Comparison of ENCODE assay signal across 2 cellular contexts in the genomic region with DNA sequence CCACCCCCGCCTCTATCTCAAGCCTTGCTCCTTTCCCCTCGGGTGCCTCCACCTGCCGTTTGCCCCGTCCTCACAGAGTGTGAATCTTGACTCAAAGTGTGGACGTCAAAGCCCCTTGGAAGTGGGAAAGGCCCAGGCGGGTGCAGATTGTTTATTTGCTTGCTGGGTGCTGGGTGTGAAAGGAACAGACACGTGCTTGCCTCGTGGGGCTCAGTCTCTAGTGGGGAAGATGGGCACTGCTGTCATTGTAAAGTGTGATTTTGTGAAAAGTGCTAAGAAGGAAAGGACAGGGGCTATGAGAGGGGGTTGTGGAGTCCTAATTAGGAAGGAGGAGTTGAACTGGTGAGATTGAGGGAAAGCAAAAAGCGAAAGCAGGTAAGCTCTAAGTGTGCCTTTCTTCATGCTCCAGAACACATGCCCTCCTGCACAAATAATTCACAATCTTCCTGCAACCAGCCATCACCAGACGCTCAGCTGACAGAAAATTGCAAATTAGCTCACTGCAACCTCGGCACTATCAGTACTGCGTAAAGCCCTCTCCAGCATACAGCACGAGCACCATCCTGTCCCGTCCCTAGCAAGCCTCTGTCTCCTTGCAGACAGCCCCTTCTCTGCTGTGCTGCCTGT.
TF ChIP-seq lines count a peak whose summit lies in the region.

No MANE protein-coding gene starts in this region.

TF ChIP-seq in IMR-90, 13 proteins besides CTCF, POLR2A, EP300 and RAD21:
- no peak for TF ChIP-seq RCOR1 (IDR thresholded peaks at IDR 0.05; ENCODE audit: insufficient replicate concordance, low read length)
- TF ChIP-seq BHLHE40 (IDR thresholded peaks at IDR 0.05; ENCODE audit: low read depth, low read length), result no peak
- no peak for TF ChIP-seq NFE2L2 (IDR thresholded peaks at IDR 0.05; ENCODE audit: low read depth, low read length)

TF ChIP-seq in K562, 482 proteins besides CTCF, POLR2A, EP300 and RAD21 (continues in another document):
- TF ChIP-seq ZNF124 (CRISPR knock-in tag; IDR thresholded peaks at IDR 0.05) (no peak), ZNF140 (CRISPR knock-in tag; IDR thresholded peaks at IDR 0.05) (no peak), SMAD4 (CRISPR knock-in tag; conservative IDR thresholded peaks at IDR 0.05) (no peak), RBM34 (IDR thresholded peaks at IDR 0.05; ENCODE audit: borderline replicate concordance, insufficient read depth, low read length) (no peak), TAF1 (IDR thresholded peaks at IDR 0.05; ENCODE audit: control insufficient read depth, extremely low read depth, insufficient read depth, low read length, severe bottlenecking) (no peak), ZNF282 (CRISPR knock-in tag; IDR thresholded peaks at IDR 0.05) (no peak), ZNF23 (CRISPR knock-in tag; IDR thresholded peaks at IDR 0.05) (no peak), RAD51 (IDR thresholded peaks at IDR 0.05; ENCODE audit: borderline replicate concordance, low read depth) (no peak), SMC3 (conservative IDR thresholded peaks at IDR 0.05; ENCODE audit: insufficient read depth, low read depth, low read length) (no peak), L3MBTL2 (IDR thresholded peaks at IDR 0.05) (peak; percentile 86), XRCC3 (IDR thresholded peaks at IDR 0.05) (no peak), CBX5 (IDR thresholded peaks at IDR 0.05; ENCODE audit: borderline replicate concordance, low read depth) (no peak), LARP7 (IDR thresholded peaks at IDR 0.05) (no peak), ZBTB7A (IDR thresholded peaks at IDR 0.05; ENCODE audit: borderline replicate concordance, control insufficient read depth, low read depth, low read length) (no peak)
- TF ChIP-seq, protein P1, sequence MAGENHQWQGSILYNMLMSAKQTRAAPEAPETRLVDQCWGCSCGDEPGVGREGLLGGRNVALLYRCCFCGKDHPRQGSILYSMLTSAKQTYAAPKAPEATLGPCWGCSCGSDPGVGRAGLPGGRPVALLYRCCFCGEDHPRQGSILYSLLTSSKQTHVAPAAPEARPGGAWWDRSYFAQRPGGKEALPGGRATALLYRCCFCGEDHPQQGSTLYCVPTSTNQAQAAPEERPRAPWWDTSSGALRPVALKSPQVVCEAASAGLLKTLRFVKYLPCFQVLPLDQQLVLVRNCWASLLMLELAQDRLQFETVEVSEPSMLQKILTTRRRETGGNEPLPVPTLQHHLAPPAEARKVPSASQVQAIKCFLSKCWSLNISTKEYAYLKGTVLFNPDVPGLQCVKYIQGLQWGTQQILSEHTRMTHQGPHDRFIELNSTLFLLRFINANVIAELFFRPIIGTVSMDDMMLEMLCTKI (IDR thresholded peaks at IDR 0.05; ENCODE audit: partially characterized antibody), result no peak
- TF ChIP-seq, protein P2, sequence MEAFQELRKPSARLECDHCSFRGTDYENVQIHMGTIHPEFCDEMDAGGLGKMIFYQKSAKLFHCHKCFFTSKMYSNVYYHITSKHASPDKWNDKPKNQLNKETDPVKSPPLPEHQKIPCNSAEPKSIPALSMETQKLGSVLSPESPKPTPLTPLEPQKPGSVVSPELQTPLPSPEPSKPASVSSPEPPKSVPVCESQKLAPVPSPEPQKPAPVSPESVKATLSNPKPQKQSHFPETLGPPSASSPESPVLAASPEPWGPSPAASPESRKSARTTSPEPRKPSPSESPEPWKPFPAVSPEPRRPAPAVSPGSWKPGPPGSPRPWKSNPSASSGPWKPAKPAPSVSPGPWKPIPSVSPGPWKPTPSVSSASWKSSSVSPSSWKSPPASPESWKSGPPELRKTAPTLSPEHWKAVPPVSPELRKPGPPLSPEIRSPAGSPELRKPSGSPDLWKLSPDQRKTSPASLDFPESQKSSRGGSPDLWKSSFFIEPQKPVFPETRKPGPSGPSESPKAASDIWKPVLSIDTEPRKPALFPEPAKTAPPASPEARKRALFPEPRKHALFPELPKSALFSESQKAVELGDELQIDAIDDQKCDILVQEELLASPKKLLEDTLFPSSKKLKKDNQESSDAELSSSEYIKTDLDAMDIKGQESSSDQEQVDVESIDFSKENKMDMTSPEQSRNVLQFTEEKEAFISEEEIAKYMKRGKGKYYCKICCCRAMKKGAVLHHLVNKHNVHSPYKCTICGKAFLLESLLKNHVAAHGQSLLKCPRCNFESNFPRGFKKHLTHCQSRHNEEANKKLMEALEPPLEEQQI (IDR thresholded peaks at IDR 0.05), result no peak
- TF ChIP-seq, protein P3, sequence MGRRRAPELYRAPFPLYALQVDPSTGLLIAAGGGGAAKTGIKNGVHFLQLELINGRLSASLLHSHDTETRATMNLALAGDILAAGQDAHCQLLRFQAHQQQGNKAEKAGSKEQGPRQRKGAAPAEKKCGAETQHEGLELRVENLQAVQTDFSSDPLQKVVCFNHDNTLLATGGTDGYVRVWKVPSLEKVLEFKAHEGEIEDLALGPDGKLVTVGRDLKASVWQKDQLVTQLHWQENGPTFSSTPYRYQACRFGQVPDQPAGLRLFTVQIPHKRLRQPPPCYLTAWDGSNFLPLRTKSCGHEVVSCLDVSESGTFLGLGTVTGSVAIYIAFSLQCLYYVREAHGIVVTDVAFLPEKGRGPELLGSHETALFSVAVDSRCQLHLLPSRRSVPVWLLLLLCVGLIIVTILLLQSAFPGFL (CRISPR knock-in tag; IDR thresholded peaks at IDR 0.05), result no peak
- TF ChIP-seq, protein P4, sequence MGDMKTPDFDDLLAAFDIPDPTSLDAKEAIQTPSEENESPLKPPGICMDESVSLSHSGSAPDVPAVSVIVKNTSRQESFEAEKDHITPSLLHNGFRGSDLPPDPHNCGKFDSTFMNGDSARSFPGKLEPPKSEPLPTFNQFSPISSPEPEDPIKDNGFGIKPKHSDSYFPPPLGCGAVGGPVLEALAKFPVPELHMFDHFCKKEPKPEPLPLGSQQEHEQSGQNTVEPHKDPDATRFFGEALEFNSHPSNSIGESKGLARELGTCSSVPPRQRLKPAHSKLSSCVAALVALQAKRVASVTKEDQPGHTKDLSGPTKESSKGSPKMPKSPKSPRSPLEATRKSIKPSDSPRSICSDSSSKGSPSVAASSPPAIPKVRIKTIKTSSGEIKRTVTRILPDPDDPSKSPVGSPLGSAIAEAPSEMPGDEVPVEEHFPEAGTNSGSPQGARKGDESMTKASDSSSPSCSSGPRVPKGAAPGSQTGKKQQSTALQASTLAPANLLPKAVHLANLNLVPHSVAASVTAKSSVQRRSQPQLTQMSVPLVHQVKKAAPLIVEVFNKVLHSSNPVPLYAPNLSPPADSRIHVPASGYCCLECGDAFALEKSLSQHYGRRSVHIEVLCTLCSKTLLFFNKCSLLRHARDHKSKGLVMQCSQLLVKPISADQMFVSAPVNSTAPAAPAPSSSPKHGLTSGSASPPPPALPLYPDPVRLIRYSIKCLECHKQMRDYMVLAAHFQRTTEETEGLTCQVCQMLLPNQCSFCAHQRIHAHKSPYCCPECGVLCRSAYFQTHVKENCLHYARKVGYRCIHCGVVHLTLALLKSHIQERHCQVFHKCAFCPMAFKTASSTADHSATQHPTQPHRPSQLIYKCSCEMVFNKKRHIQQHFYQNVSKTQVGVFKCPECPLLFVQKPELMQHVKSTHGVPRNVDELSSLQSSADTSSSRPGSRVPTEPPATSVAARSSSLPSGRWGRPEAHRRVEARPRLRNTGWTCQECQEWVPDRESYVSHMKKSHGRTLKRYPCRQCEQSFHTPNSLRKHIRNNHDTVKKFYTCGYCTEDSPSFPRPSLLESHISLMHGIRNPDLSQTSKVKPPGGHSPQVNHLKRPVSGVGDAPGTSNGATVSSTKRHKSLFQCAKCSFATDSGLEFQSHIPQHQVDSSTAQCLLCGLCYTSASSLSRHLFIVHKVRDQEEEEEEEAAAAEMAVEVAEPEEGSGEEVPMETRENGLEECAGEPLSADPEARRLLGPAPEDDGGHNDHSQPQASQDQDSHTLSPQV (IDR thresholded peaks at IDR 0.05), result no peak
- TF ChIP-seq, protein P5, sequence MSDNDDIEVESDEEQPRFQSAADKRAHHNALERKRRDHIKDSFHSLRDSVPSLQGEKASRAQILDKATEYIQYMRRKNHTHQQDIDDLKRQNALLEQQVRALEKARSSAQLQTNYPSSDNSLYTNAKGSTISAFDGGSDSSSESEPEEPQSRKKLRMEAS (CRISPR knock-in tag; IDR thresholded peaks at IDR 0.05), result peak; percentile 94
- TF ChIP-seq, protein P6, sequence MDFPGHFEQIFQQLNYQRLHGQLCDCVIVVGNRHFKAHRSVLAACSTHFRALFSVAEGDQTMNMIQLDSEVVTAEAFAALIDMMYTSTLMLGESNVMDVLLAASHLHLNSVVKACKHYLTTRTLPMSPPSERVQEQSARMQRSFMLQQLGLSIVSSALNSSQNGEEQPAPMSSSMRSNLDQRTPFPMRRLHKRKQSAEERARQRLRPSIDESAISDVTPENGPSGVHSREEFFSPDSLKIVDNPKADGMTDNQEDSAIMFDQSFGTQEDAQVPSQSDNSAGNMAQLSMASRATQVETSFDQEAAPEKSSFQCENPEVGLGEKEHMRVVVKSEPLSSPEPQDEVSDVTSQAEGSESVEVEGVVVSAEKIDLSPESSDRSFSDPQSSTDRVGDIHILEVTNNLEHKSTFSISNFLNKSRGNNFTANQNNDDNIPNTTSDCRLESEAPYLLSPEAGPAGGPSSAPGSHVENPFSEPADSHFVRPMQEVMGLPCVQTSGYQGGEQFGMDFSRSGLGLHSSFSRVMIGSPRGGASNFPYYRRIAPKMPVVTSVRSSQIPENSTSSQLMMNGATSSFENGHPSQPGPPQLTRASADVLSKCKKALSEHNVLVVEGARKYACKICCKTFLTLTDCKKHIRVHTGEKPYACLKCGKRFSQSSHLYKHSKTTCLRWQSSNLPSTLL (IDR thresholded peaks at IDR 0.05), result no peak
- TF ChIP-seq, protein P7, sequence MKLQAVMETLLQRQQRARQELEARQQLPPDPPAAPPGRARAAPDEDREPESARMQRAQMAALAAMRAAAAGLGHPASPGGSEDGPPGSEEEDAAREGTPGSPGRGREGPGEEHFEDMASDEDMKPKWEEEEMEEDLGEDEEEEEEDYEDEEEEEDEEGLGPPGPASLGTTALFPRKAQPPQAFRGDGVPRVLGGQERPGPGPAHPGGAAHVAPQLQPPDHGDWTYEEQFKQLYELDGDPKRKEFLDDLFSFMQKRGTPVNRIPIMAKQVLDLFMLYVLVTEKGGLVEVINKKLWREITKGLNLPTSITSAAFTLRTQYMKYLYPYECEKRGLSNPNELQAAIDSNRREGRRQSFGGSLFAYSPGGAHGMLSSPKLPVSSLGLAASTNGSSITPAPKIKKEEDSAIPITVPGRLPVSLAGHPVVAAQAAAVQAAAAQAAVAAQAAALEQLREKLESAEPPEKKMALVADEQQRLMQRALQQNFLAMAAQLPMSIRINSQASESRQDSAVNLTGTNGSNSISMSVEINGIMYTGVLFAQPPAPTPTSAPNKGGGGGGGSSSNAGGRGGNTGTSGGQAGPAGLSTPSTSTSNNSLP (IDR thresholded peaks at IDR 0.05; ENCODE audit: borderline replicate concordance, low read depth, low read length), result no peak
- TF ChIP-seq, protein P8, sequence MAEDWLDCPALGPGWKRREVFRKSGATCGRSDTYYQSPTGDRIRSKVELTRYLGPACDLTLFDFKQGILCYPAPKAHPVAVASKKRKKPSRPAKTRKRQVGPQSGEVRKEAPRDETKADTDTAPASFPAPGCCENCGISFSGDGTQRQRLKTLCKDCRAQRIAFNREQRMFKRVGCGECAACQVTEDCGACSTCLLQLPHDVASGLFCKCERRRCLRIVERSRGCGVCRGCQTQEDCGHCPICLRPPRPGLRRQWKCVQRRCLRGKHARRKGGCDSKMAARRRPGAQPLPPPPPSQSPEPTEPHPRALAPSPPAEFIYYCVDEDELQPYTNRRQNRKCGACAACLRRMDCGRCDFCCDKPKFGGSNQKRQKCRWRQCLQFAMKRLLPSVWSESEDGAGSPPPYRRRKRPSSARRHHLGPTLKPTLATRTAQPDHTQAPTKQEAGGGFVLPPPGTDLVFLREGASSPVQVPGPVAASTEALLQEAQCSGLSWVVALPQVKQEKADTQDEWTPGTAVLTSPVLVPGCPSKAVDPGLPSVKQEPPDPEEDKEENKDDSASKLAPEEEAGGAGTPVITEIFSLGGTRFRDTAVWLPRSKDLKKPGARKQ (CRISPR knock-in tag; IDR thresholded peaks at IDR 0.05), result no peak
